18 cellular contexts compared by ENCODE assay signal in the genomic region with DNA sequence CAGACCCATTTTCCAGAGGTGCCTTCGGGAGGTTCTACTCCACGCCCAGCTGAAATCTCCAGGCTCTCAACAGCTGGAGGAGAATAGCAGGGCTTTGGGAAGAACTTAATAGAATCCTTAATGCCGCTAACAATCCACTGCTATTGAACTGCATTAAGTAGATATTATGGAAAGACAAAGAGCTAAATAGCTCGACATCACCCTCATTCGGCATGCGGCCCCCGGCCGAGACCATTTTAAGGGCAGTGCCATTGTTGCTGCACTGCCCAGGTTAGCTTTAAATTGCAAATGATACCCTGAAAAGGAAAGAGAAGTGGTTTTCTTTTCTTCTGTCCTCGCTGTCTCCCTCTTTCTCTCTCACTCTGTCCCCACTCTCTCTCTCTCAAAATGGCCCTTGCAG.
"Had no signal": no experiment of that assay in that cellular context is flagged by ENCODE, and none has a peak within 500 bp of the region (broad histone marks: within the 10 kb centered on the region; RNA-seq: fewer than 3 reads in every experiment).

No MANE protein-coding gene starts in this region.

- H3K4me1 ChIP-seq: spleen, testis, uterus had no signal

- DNase-seq: activated naive CD4-positive, alpha-beta T cell; activated naive CD8-positive, alpha-beta T cell treated with anti-CD3 and anti-CD28 coated beads for 36 hours; activated T-cell treated with anti-CD3 and anti-CD28 coated beads, Interleukin-2, amount 50 U/mL, for 4 hours; cerebellar nuclear complex; heart left ventricle; left ventricle myocardium superior; spleen; stimulated activated CD4-positive, alpha-beta T cell treated with anti-CD3 and anti-CD28 coated beads, Interleukin-4, amount 100 ng/mL, for 1 hour; stimulated activated naive CD4-positive, alpha-beta T cell; testis; trophoblast cell; uterus had no signal

- ATAC-seq: activated T-cell treated with anti-CD3 and anti-CD28 coated beads, Interleukin-2, amount 50 U/mL, for 4 hours; heart left ventricle; left ventricle myocardium superior had no signal

- H3K27ac Mint-ChIP-seq: activated naive CD8-positive, alpha-beta T cell treated with anti-CD3 and anti-CD28 coated beads for 36 hours; activated T-helper 2 cell treated with anti-CD3 and anti-CD28 coated beads, Interferon-gamma antibody, Interleukin-2, Interleukin-4, amounts not matched to agents 10 μg/mL and 5 μg/mL and 100 μg/mL, durations not matched to agents 14 hours and 24 hours and 36 hours; memory B cell; progenitor cell of endocrine pancreas had no signal

- H3K4me3 ChIP-seq: coronary artery, heart left ventricle, spleen, testis, uterus had no signal

- H3K27me3 ChIP-seq: heart left ventricle, testis, uterus had no signal

- H3K36me3 ChIP-seq: heart left ventricle, spleen, uterus had no signal

- H3K9me3 ChIP-seq: heart left ventricle, spleen, testis, uterus had no signal

- H3K36me3 Mint-ChIP-seq: activated naive CD8-positive, alpha-beta T cell treated with anti-CD3 and anti-CD28 coated beads for 36 hours; memory B cell had no signal

- H3K27ac ChIP-seq: coronary artery, epithelial cell of prostate, heart left ventricle, spleen, testis, uterus had no signal

- H3K4me3 Mint-ChIP-seq: activated naive CD8-positive, alpha-beta T cell treated with anti-CD3 and anti-CD28 coated beads for 36 hours; activated T-cell treated with anti-CD3 and anti-CD28 coated beads, Interleukin-2, amount 50 U/mL, for 4 hours; memory B cell had no signal

- H3K9me3 Mint-ChIP-seq: activated naive CD8-positive, alpha-beta T cell treated with anti-CD3 and anti-CD28 coated beads for 36 hours; activated T-cell treated with anti-CD3 and anti-CD28 coated beads, Interleukin-2, amount 50 U/mL, for 4 hours; activated T-helper 2 cell treated with anti-CD3 and anti-CD28 coated beads, Interferon-gamma antibody, Interleukin-2, Interleukin-4, amounts not matched to agents 10 μg/mL and 5 μg/mL and 100 μg/mL, durations not matched to agents 14 hours and 24 hours and 36 hours; nephron had no signal

- H3K4me1 Mint-ChIP-seq: activated naive CD8-positive, alpha-beta T cell treated with anti-CD3 and anti-CD28 coated beads for 36 hours had no signal
